Comparison of ENCODE assay signal across 10 cellular contexts in the genomic region with DNA sequence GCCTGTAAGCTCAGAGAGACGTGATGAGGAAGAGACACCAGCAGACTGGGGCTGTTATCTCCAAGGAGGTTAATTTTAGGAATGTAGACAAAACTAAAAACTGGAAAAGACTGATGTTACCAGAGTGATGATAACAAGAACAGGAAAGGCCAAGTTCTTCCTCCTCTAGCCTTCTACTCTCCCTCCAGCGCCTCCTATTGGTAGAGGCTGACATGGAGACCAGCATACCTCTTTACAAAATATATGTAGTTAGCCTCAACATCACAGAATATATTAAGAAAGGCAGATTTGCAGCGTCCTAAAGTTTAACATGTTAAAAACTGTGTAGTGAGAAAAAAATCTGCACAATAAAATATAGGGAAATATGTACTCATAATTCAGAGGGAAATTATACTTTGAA.
A peak's percentile ranks its signal among the peaks of the same experiment; 100 is the strongest.
DNase-seq lines count a peak whose midpoint lies in the region; ATAC-seq and TF ChIP-seq lines count a peak whose summit lies in the region.
"Had no signal": no experiment of that assay in that cellular context is flagged by ENCODE, and none has a peak within 500 bp of the region (broad histone marks: within the 10 kb centered on the region; RNA-seq: fewer than 3 reads in every experiment).

No MANE protein-coding gene starts in this region.

- no peaks in the 10 kb centered on the region for H3K9me3 ChIP-seq in OCI-LY3 (ENCODE audit: insufficient read depth, low read length)
- H3K9me3 ChIP-seq: neutrophil had no signal

- no peaks in the 10 kb centered on the region for H3K27me3 ChIP-seq in OCI-LY3 (ENCODE audit: low read depth, low read length)
- H3K27me3 ChIP-seq: neutrophil had no signal

- DNase-seq in CD14-positive monocyte (ENCODE audit: low spot score) (no peak), glutamatergic neuron (peak; percentile 67), G401 (ENCODE audit: low spot score) (no peak), NCI-H774 (lab: John Stamatoyannopoulos, UW) (no peak), NCI-H524 treated with DMSO at 0.1 percent for 48 hours (lab: John Stamatoyannopoulos, UW) (no peak)

- H3K27ac ChIP-seq in OCI-LY3 (ENCODE audit: low read length), result no peak overlapping the region
- H3K27ac ChIP-seq: neutrophil had no signal

- H3K9me3 Mint-ChIP-seq in CD14-positive monocyte (peaks cover 0 to 4% (median 0%) of the 10 kb centered on the region in 7 donors), glutamatergic neuron (ENCODE audit: unreplicated experiment) (no peaks in the 10 kb centered on the region)
- H3K9me3 Mint-ChIP-seq: activated naive CD4-positive, alpha-beta T cell treated with anti-CD3 and anti-CD28 coated beads, Interleukin-2, amount 50 U/mL, for 72 hours had no signal

- no peak overlapping the region for H3K27ac Mint-ChIP-seq in CD14-positive monocyte
- H3K27ac Mint-ChIP-seq in glutamatergic neuron (ENCODE audit: unreplicated experiment), result no peak overlapping the region
- H3K27ac Mint-ChIP-seq: activated naive CD4-positive, alpha-beta T cell treated with anti-CD3 and anti-CD28 coated beads, Interleukin-2, amount 50 U/mL, for 72 hours had no signal

- H3K79me2 ChIP-seq in OCI-LY3 (ENCODE audit: low read length), result peaks cover 100% of the 10 kb centered on the region

- H3K4me1 Mint-ChIP-seq in CD14-positive monocyte (no peaks in the 10 kb centered on the region), glutamatergic neuron (ENCODE audit: low read depth, unreplicated experiment) (peaks cover 18% of the 10 kb centered on the region)

- H3K27me3 Mint-ChIP-seq in CD14-positive monocyte (ENCODE audit: low read depth in 3 of 3) (no peaks in the 10 kb centered on the region), glutamatergic neuron (ENCODE audit: unreplicated experiment) (no peaks in the 10 kb centered on the region)

- no peak overlapping the region for H2AFZ ChIP-seq in OCI-LY3 (ENCODE audit: low read depth, low read length)

- H3K4me2 ChIP-seq in OCI-LY3 (ENCODE audit: low read length), result no peak overlapping the region

- H3K4me3 ChIP-seq in OCI-LY3 (ENCODE audit: low read length), result no peak overlapping the region

- intact Hi-C loops in CD14-positive monocyte (cut with micrococcal nuclease), result no loop called here

- peak; percentile 69 for TF ChIP-seq CTCF in CD14-positive monocyte (IDR thresholded peaks at IDR 0.05)
- TF ChIP-seq CTCF in OCI-LY3 (IDR thresholded peaks at IDR 0.05; ENCODE audit: low read depth, low read length), result peak; percentile 84
- TF ChIP-seq CTCF in glutamatergic neuron (IDR thresholded peaks at IDR 0.05; ENCODE audit: partially characterized antibody, unreplicated experiment), result peak; percentile 48

- H3K36me3 Mint-ChIP-seq in CD14-positive monocyte, result peaks cover 0 to 2% of the 10 kb centered on the region in 2 donors
- H3K36me3 Mint-ChIP-seq in glutamatergic neuron (ENCODE audit: unreplicated experiment), result no peaks in the 10 kb centered on the region
- H3K36me3 Mint-ChIP-seq: activated naive CD4-positive, alpha-beta T cell treated with anti-CD3 and anti-CD28 coated beads, Interleukin-2, amount 50 U/mL, for 72 hours had no signal

- H3K4me3 Mint-ChIP-seq in CD14-positive monocyte (no peak overlapping the region), glutamatergic neuron (ENCODE audit: unreplicated experiment) (no peak overlapping the region)

- ATAC-seq in GM18520 (IDR thresholded peaks at IDR 0.05; ENCODE audit: unreplicated experiment) (peak; percentile 46), GM21360 (IDR thresholded peaks at IDR 0.05; ENCODE audit: unreplicated experiment) (no peak)
- ATAC-seq: activated naive CD4-positive, alpha-beta T cell treated with anti-CD3 and anti-CD28 coated beads, Interleukin-2, amount 50 U/mL, for 72 hours had no signal

- no peak overlapping the region for H3K9ac ChIP-seq in OCI-LY3 (ENCODE audit: low read length)

- H3K4me1 ChIP-seq in OCI-LY3 (ENCODE audit: low read length), result peaks cover 12% of the 10 kb centered on the region

- peaks cover 89% of the 10 kb centered on the region for H3K36me3 ChIP-seq in OCI-LY3 (replicated peaks; ENCODE audit: low read depth, low read length)
- H3K36me3 ChIP-seq: neutrophil had no signal

- peaks cover 100% of the 10 kb centered on the region for H4K20me1 ChIP-seq in OCI-LY3 (ENCODE audit: insufficient read depth, low read length)

- in situ Hi-C loops in G401 (cut with HindIII; ENCODE audit: low sequenced_read_pairs), result no loop called here
